11 cellular contexts compared by ENCODE assay signal in the genomic region with DNA sequence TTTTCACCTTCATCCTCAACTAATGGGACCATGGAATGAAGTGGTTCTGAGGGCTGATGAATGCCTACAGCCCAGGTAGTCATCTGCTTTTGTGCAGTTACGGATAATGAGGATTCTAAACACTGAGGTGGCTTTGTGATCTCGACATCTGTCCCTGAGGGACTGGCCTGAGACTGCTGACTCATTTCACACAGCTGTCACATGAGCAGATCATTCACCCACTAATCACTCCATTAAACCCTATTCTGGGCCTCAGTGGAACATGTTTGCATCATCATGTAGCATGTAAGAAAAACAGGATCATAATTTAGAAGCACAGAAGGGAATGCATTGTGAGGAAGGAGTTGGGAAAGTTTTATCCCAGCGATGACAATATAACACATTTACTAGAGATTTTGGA.
DNase-seq lines count a peak whose midpoint lies in the region; ATAC-seq, FAIRE-seq and TF ChIP-seq lines count a peak whose summit lies in the region.
"Had no signal": no experiment of that assay in that cellular context is flagged by ENCODE, and none has a peak within 500 bp of the region (broad histone marks: within the 10 kb centered on the region; RNA-seq: fewer than 3 reads in every experiment).

No MANE protein-coding gene starts in this region.

- BruUV-seq in GM12878 (replicated peaks; lab: Mats Ljungman, UMichigan), result no TSS peak

- H3K4me2 ChIP-seq in GM12878 (ENCODE audit: control insufficient read depth, insufficient read depth), result no peak overlapping the region

- H3K27ac ChIP-seq in GM12878 (ENCODE audit: control insufficient read depth, insufficient read depth) (no peak overlapping the region), sigmoid colon (no peak overlapping the region), aorta (ENCODE audit: low read depth in 1 of 2, low read length in 2 of 2) (no peak overlapping the region)

- SMC1A ChIA-PET in GM12878 (lab: Charles Lee; ENCODE audit: uncharacterized antibody, unreplicated experiment), result no interaction called here

- POLR2A ChIA-PET in GM12878 (lab: Charles Lee), result no interaction called here

- ATAC-seq in GM18873 (IDR thresholded peaks at IDR 0.05; ENCODE audit: low FRiP score, unreplicated experiment) (peak; percentile 89), GM21786 (IDR thresholded peaks at IDR 0.05; ENCODE audit: unreplicated experiment) (peak; percentile 95), HG03378 (IDR thresholded peaks at IDR 0.05; ENCODE audit: unreplicated experiment) (peak; percentile 96), GM12878 (peak; percentile 97), aorta (ENCODE audit: low FRiP score) (no peak)

- H3K9me3 ChIP-seq in GM12878 (replicated peaks; ENCODE audit: control insufficient read depth, insufficient read depth, low read length) (no peaks in the 10 kb centered on the region), sigmoid colon (no peaks in the 10 kb centered on the region), aorta (ENCODE audit: control insufficient read depth, low read length) (no peaks in the 10 kb centered on the region)

- H3K36me3 ChIP-seq in GM12878 (ENCODE audit: control insufficient read depth in 2 of 2, insufficient read depth in 2 of 2, low read length in 1 of 2) (no peaks in the 10 kb centered on the region), H7 (replicated peaks; ENCODE audit: control insufficient read depth, insufficient read depth, low read length) (no peaks in the 10 kb centered on the region), sigmoid colon (no peaks in the 10 kb centered on the region), aorta (ENCODE audit: control insufficient read depth in 1 of 2, insufficient read depth in 2 of 2, low read length in 1 of 2) (no peaks in the 10 kb centered on the region)

- H2AFZ ChIP-seq in GM12878 (ENCODE audit: control insufficient read depth, low read depth, low read length), result no peak overlapping the region

- in situ Hi-C loops in GM12878 (cut with MboI) (no loop called here), GM13976 (cut with MboI; ENCODE audit: low sequenced_read_pairs, unreplicated experiment) (no loop called here)

- TF ChIP-seq POLR2A in GM12878 (IDR thresholded peaks at IDR 0.05; ENCODE audit: low read depth, low read length), result no peak
- TF ChIP-seq POLR2A in sigmoid colon (IDR thresholded peaks at IDR 0.05), result no peak

- RAD21 ChIA-PET in GM12878 (lab: Charles Lee; ENCODE audit: unreplicated experiment), result no interaction called here

- TF ChIP-seq EP300 in GM12878 (IDR thresholded peaks at IDR 0.05; ENCODE audit: borderline replicate concordance in 1 of 2, control insufficient read depth in 1 of 2, low read depth in 2 of 2, low read length in 2 of 2) (peak; percentile 59 to 90), sigmoid colon (IDR thresholded peaks at IDR 0.05) (no peak)

- H3K9ac ChIP-seq in GM12878 (ENCODE audit: control insufficient read depth, insufficient read depth, low read length), result no peak overlapping the region

- CTCF ChIA-PET in GM12878 (lab: Yijun Ruan, JAX), result no interaction called here

- no peak overlapping the region for H3K4me3 ChIP-seq in GM12878
- H3K4me3 ChIP-seq in H7 (ENCODE audit: insufficient read depth, low read depth, low read length), result no peak overlapping the region
- no peak overlapping the region for H3K4me3 ChIP-seq in sigmoid colon
- no peak overlapping the region for H3K4me3 ChIP-seq in aorta (ENCODE audit: low read length in 2 of 2)

- H3K4me1 ChIP-seq in GM12878 (ENCODE audit: control insufficient read depth, insufficient read depth, low read length) (no peaks in the 10 kb centered on the region), sigmoid colon (no peaks in the 10 kb centered on the region), aorta (ENCODE audit: control insufficient read depth in 1 of 2, insufficient read depth in 2 of 2, low read length in 2 of 2) (no peaks in the 10 kb centered on the region)

- WGBS in GM12878 (ENCODE audit: insufficient coverage, insufficient replicate concordance, low lambda C conversion rate, missing lambda C conversion rate), result 34% methylated on average over 3 of the region's 3 CpGs
- 75 to 94% methylated on average over 3 of the region's 3 CpGs for WGBS in sigmoid colon, 2 donors
- WGBS in aorta, 2 donors, result 59 to 80% methylated on average over 3 of the region's 3 CpGs

- TF ChIP-seq RAD21 in GM12878 (IDR thresholded peaks at IDR 0.05; ENCODE audit: insufficient read depth, low read depth, low read length), result no peak

- DNase-seq in GM12878 (ENCODE audit: low read depth, low spot score), result peak; percentile 30
- no peak for DNase-seq in H7
- DNase-seq in GM13976 (ENCODE audit: low spot score), result no peak
- no peak for DNase-seq in sigmoid colon
- DNase-seq in aorta, result no peak
- DNase-seq: stimulated activated CD4-positive, alpha-beta T cell treated with anti-CD3 and anti-CD28 coated beads, Interleukin-2, amount 100 ng/mL, for 48 hours; trophoblast cell had no signal

- intact Hi-C loops in GM12878 (cut with micrococcal nuclease; ENCODE audit: unreplicated experiment) (no loop called here), sigmoid colon (cut with DNase I) (no loop called here), aorta (cut with DNase I) (no loop called here)

- TF ChIP-seq CTCF in GM12878 (IDR thresholded peaks at IDR 0.05 in 2 of 3, conservative IDR thresholded peaks at IDR 0.05 in 1 of 3; ENCODE audit: control insufficient read depth in 2 of 3, extremely low read depth in 1 of 3, insufficient read depth in 1 of 3, low read depth in 3 of 3, low read length in 3 of 3) (no peak), GM13976 (IDR thresholded peaks at IDR 0.05; ENCODE audit: borderline replicate concordance, control extremely low read depth, extremely low read depth, insufficient read depth, missing control alignments) (no peak), sigmoid colon (IDR thresholded peaks at IDR 0.05) (no peak)

- H3K27me3 ChIP-seq in GM12878 (replicated peaks in 1 of 2; ENCODE audit: control insufficient read depth in 2 of 2, insufficient read depth in 2 of 2, low read length in 1 of 2), result no peaks in the 10 kb centered on the region
- no peaks in the 10 kb centered on the region for H3K27me3 ChIP-seq in H7 (ENCODE audit: control insufficient read depth, insufficient read depth, low read length)
- no peaks in the 10 kb centered on the region for H3K27me3 ChIP-seq in sigmoid colon
- no peaks in the 10 kb centered on the region for H3K27me3 ChIP-seq in aorta (ENCODE audit: control insufficient read depth in 1 of 2, insufficient read depth in 2 of 2, low read length in 1 of 2)

- H4K20me1 ChIP-seq in GM12878 (ENCODE audit: control insufficient read depth, insufficient read depth), result no peaks in the 10 kb centered on the region

- no peak for FAIRE-seq in GM12878 (lab: Jason Lieb, UNC)
- FAIRE-seq: H1 had no signal

- H3K79me2 ChIP-seq in GM12878 (ENCODE audit: control insufficient read depth, insufficient read depth, low read length), result no peaks in the 10 kb centered on the region

TF ChIP-seq in GM12878, 131 proteins besides CTCF, POLR2A, EP300 and RAD21 (continues in another document):
- no peak for TF ChIP-seq ZBED1 (IDR thresholded peaks at IDR 0.05; ENCODE audit: borderline replicate concordance)
- TF ChIP-seq, protein P1, sequence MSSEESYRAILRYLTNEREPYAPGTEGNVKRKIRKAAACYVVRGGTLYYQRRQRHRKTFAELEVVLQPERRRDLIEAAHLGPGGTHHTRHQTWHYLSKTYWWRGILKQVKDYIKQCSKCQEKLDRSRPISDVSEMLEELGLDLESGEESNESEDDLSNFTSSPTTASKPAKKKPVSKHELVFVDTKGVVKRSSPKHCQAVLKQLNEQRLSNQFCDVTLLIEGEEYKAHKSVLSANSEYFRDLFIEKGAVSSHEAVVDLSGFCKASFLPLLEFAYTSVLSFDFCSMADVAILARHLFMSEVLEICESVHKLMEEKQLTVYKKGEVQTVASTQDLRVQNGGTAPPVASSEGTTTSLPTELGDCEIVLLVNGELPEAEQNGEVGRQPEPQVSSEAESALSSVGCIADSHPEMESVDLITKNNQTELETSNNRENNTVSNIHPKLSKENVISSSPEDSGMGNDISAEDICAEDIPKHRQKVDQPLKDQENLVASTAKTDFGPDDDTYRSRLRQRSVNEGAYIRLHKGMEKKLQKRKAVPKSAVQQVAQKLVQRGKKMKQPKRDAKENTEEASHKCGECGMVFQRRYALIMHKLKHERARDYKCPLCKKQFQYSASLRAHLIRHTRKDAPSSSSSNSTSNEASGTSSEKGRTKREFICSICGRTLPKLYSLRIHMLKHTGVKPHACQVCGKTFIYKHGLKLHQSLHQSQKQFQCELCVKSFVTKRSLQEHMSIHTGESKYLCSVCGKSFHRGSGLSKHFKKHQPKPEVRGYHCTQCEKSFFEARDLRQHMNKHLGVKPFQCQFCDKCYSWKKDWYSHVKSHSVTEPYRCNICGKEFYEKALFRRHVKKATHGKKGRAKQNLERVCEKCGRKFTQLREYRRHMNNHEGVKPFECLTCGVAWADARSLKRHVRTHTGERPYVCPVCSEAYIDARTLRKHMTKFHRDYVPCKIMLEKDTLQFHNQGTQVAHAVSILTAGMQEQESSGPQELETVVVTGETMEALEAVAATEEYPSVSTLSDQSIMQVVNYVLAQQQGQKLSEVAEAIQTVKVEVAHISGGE (CRISPR knock-in tag; IDR thresholded peaks at IDR 0.05), result no peak
- peak; percentile 89; the same call in 1 of the 2 replicates for TF ChIP-seq JUND (IDR thresholded peaks at IDR 0.05; ENCODE audit: low read depth, low read length)
- no peak for TF ChIP-seq TAF1 (IDR thresholded peaks at IDR 0.05; ENCODE audit: borderline replicate concordance, low read depth, low read length)
- TF ChIP-seq ZNF24 (IDR thresholded peaks at IDR 0.05), result peak; percentile 11; the same call in 1 of the 2 replicates
- TF ChIP-seq, protein P2, sequence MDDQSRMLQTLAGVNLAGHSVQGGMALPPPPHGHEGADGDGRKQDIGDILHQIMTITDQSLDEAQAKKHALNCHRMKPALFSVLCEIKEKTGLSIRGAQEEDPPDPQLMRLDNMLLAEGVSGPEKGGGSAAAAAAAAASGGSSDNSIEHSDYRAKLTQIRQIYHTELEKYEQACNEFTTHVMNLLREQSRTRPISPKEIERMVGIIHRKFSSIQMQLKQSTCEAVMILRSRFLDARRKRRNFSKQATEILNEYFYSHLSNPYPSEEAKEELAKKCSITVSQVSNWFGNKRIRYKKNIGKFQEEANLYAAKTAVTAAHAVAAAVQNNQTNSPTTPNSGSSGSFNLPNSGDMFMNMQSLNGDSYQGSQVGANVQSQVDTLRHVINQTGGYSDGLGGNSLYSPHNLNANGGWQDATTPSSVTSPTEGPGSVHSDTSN (IDR thresholded peaks at IDR 0.05; ENCODE audit: insufficient replicate concordance, low read depth, low read length), result peak; percentile 27
- no peak for TF ChIP-seq RCOR1 (conservative IDR thresholded peaks at IDR 0.05; ENCODE audit: low read depth, low read length)
- TF ChIP-seq IKZF2 (IDR thresholded peaks at IDR 0.05), result peak; percentile 83 to 90
- TF ChIP-seq NFIC (IDR thresholded peaks at IDR 0.05; ENCODE audit: low read depth, low read length), result no peak
- no peak for TF ChIP-seq TCF7 (IDR thresholded peaks at IDR 0.05; ENCODE audit: borderline replicate concordance)
- TF ChIP-seq ESRRA (IDR thresholded peaks at IDR 0.05; ENCODE audit: low read length), result no peak
- no peak for TF ChIP-seq POU2F2 (IDR thresholded peaks at IDR 0.05; ENCODE audit: borderline replicate concordance, low read depth, low read length)
- TF ChIP-seq BCL11A (IDR thresholded peaks at IDR 0.05; ENCODE audit: low read depth, low read length), result peak; percentile 82; the same call in 1 of the 2 replicates
